ENCODE assay signal across 9 cellular contexts in the genomic region with DNA sequence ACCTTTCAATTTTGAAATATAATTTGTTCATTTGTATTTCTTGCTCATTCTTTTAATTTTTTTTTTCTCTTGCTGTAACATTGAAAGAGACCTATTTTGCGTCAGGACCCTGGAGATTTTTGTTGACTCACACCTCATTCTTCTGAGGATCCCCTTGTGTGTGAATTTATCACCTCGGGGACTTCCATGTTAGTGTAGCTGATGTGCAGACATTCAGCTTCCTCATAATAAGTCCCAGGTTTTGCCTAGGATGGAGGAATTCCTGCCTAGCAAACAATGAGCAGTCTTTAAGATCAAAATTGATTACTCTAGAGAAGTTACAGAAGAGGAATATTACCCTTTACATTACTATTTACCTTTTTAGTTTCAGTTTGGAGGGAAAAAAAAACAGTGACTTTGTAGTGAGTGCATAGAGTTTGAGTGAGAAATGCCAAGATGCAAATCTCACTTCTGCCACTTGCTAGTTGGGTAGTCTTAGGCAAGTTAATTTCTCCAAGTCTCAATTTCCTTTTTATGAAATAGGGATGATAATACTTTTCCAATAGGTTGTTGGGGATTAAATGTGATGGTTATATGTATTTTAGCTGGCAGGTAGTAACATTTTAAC. TPM values are rescaled to one million over a fixed set of nuclear protein-coding genes. Genes with fewer than 3 reads are reported as not detected.
DNase-seq lines count a peak whose midpoint lies in the region; ATAC-seq and TF ChIP-seq lines count a peak whose summit lies in the region.
"Had no signal": no experiment of that assay in that cellular context is flagged by ENCODE, and none has a peak within 500 bp of the region (broad histone marks: within the 10 kb centered on the region; RNA-seq: fewer than 3 reads in every experiment).

No MANE protein-coding gene starts in this region.

- H3K27ac ChIP-seq in mesendoderm (ENCODE audit: low read depth, low read length), result no peak overlapping the region
- H3K27ac ChIP-seq in WERI-Rb-1, result no peak overlapping the region
- H3K27ac ChIP-seq: breast epithelium had no signal

- peaks cover 56% of the 10 kb centered on the region for H3K79me2 ChIP-seq in mesendoderm (ENCODE audit: control insufficient read depth, insufficient read depth, low read length)

- no peak overlapping the region for H3K4ac ChIP-seq in mesendoderm (ENCODE audit: low read depth, low read length)

- H3K36me3 ChIP-seq in mesendoderm (ENCODE audit: control insufficient read depth, insufficient read depth, low read length), result no peaks in the 10 kb centered on the region
- H3K36me3 ChIP-seq in WERI-Rb-1, result no peaks in the 10 kb centered on the region
- H3K36me3 ChIP-seq: breast epithelium had no signal

- no peaks in the 10 kb centered on the region for H3K9me3 ChIP-seq in WERI-Rb-1 (ENCODE audit: severe bottlenecking)
- H3K9me3 ChIP-seq: breast epithelium had no signal

- H3K18ac ChIP-seq in mesendoderm (ENCODE audit: low read length), result no peak overlapping the region

- ATAC-seq in GM18508 (IDR thresholded peaks at IDR 0.05; ENCODE audit: insufficient read depth, unreplicated experiment) (peak; percentile 52), GM21515 (IDR thresholded peaks at IDR 0.05; ENCODE audit: unreplicated experiment) (peak; percentile 53), HG03521 (IDR thresholded peaks at IDR 0.05; ENCODE audit: unreplicated experiment) (peak; percentile 34), HG03457 (IDR thresholded peaks at IDR 0.05; ENCODE audit: unreplicated experiment) (no peak)

- no peak overlapping the region for H4K5ac ChIP-seq in mesendoderm (ENCODE audit: low read length)

- WGBS in mesendoderm (ENCODE audit: extremely low coverage, insufficient coverage, low lambda C conversion rate), result no CpG with 5 or more reads among the region's 2 CpGs

- no peak overlapping the region for H2BK5ac ChIP-seq in mesendoderm (ENCODE audit: low read length)

- peaks cover 5% of the 10 kb centered on the region for H3K79me1 ChIP-seq in mesendoderm (ENCODE audit: low read length)

- no peak for TF ChIP-seq CTCF in WERI-Rb-1 (IDR thresholded peaks at IDR 0.05; ENCODE audit: low read depth, low read length)

- no peak overlapping the region for H2AK5ac ChIP-seq in mesendoderm (ENCODE audit: low read length)

- H4K8ac ChIP-seq in mesendoderm (ENCODE audit: low read depth, low read length), result no peak overlapping the region

- no peak overlapping the region for H2BK120ac ChIP-seq in mesendoderm (ENCODE audit: low read depth, low read length)

- H3K4me3 ChIP-seq in mesendoderm (ENCODE audit: low read length) (no peak overlapping the region), WERI-Rb-1 (ENCODE audit: low read depth, low read length) (no peak overlapping the region)
- H3K4me3 ChIP-seq: breast epithelium had no signal

- no peak overlapping the region for H3K56ac ChIP-seq in mesendoderm (ENCODE audit: low read length)

- DNase-seq in mesendoderm, result peak; percentile 51
- DNase-seq in cerebellum (ENCODE audit: low spot score), result no peak
- no peak for DNase-seq in AG08395 (ENCODE audit: low spot score)
- no peak for DNase-seq in WERI-Rb-1

- H3K27me3 ChIP-seq in mesendoderm (ENCODE audit: insufficient read depth, low read length, poor library complexity) (no peaks in the 10 kb centered on the region), WERI-Rb-1 (ENCODE audit: insufficient read depth, low read depth, severe bottlenecking) (no peaks in the 10 kb centered on the region)
- H3K27me3 ChIP-seq: breast epithelium had no signal

- no peak overlapping the region for H3K23ac ChIP-seq in mesendoderm (ENCODE audit: low read length)

- H3K4me1 ChIP-seq in mesendoderm (ENCODE audit: control insufficient read depth, low read depth, low read length), result peaks cover 7% of the 10 kb centered on the region

- H3K4me2 ChIP-seq in mesendoderm (ENCODE audit: low read length), result no peak overlapping the region

- H2BK15ac ChIP-seq in mesendoderm (replicated peaks; ENCODE audit: low read depth), result no peak overlapping the region

- H3K9ac ChIP-seq in mesendoderm (ENCODE audit: low read length), result no peak overlapping the region

RNA-seq across cellular contexts. Expression of a gene that starts 14.3 kb away (rescaled TPM):
- polyA plus RNA-seq in mesendoderm (2013, experiment 1 of 2), result 85.9 TPM
- polyA plus RNA-seq in mesendoderm (2013, experiment 2 of 2), result 89.4 TPM
- total RNA-seq in cerebellum, result 31.7 TPM
